ENCODE assay signal across 8 cellular contexts in the genomic region with DNA sequence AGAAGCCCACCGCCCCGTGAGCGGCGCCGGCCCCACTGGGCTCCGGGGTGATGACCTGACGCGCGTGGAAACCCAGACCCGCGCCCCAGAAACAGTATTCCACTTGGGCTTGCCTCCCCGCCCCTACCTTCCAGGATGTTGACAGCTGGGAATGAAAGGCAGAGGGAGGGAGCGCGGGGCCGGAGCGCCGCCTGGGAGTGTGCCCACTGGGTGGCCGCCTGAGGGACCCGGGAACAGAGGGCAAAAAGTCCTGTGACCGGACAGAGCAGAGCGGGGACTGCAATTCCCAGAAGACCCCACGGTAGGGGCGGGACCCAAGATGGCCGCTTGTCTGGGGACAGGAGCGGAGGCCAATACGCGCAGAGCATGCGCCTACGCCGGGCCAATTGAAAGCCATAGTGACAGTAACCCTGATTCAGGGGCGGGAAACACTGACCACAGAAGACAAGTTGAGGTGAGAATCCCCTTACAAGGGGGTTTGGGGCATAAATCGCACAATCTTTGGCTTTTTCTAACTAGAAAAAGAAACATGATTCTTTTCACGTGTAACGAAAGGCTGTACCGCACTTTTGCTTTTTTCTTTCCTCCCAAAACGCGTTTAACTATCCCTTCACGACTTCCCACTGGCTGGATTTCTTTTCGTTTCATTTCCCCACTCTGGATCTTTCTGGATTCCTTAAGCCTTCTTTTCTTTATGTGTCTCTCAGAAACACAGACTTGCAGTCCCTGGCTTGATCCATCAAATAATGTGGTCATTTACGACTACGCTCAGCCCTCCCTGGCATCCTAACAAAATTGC. TPM values are rescaled to one million over a fixed set of nuclear protein-coding genes. Genes with fewer than 3 reads are reported as not detected.
DNase-seq lines count a peak whose midpoint lies in the region; TF ChIP-seq lines count a peak whose summit lies in the region.

Gene FHIT (minus strand): TSS at position 279 of the 799 bp plus-strand sequence.

- no peaks in the 10 kb centered on the region for H3K36me3 Mint-ChIP-seq in neural progenitor cell

- TF ChIP-seq CTCF in MM.1S (IDR thresholded peaks at IDR 0.05; ENCODE audit: low read length) (no peak), neural progenitor cell (IDR thresholded peaks at IDR 0.05) (no peak)

- H3K4me3 Mint-ChIP-seq in neural progenitor cell, result peak within 1 kb of the TSS; percentile 83

- H3F3A ChIP-seq in MM.1S (ENCODE audit: insufficient read depth, low read length) (peaks cover 19% of the 10 kb centered on the region), neural progenitor cell (ENCODE audit: low read depth) (peaks cover 8% of the 10 kb centered on the region)

- DNase-seq in GM03348 (ENCODE audit: low spot score), result peak; percentile 97
- peak; percentile 91 for DNase-seq in HCEC 1CT
- peak; percentile 98 for DNase-seq in MM.1S
- peak; percentile 70 to 91 for DNase-seq in SJSA1 (ENCODE audit: low read depth in 1 of 2, low spot score in 2 of 2)
- peak; percentile 62 to 80 (median 71) for DNase-seq in activated naive CD4-positive, alpha-beta T cell (lab: John Stamatoyannopoulos, UW)
- DNase-seq in foreskin melanocyte, result peak; percentile 92
- peak; percentile 98 for DNase-seq in neural progenitor cell (ENCODE audit: low spot score)

- H3K36me3 ChIP-seq in MM.1S (replicated peaks; ENCODE audit: insufficient read depth, low read length) (no peaks in the 10 kb centered on the region), SJSA1 (no peaks in the 10 kb centered on the region), neural progenitor cell (no peaks in the 10 kb centered on the region), stomach smooth muscle (ENCODE audit: control insufficient read depth in 2 of 2, insufficient read depth in 2 of 2, low read length in 2 of 2) (no peaks in the 10 kb centered on the region)

- no peaks in the 10 kb centered on the region for H3K9me3 ChIP-seq in MM.1S (replicated peaks; ENCODE audit: insufficient read depth, low read length)
- no peaks in the 10 kb centered on the region for H3K9me3 ChIP-seq in SJSA1 (replicated peaks)
- no peaks in the 10 kb centered on the region for H3K9me3 ChIP-seq in neural progenitor cell (ENCODE audit: low read depth)
- no peaks in the 10 kb centered on the region for H3K9me3 ChIP-seq in stomach smooth muscle (ENCODE audit: control insufficient read depth in 2 of 2, low read length in 2 of 2)

- H3K4me1 ChIP-seq in MM.1S (ENCODE audit: low read length) (peaks cover 17% of the 10 kb centered on the region), SJSA1 (replicated peaks) (no peaks in the 10 kb centered on the region), neural progenitor cell (peaks cover 7% of the 10 kb centered on the region), stomach smooth muscle (ENCODE audit: control insufficient read depth, insufficient read depth, low read length) (peaks cover 3% of the 10 kb centered on the region)

- peak within 1 kb of the TSS; percentile 47 for H3K27ac Mint-ChIP-seq in neural progenitor cell

- H4K20me1 ChIP-seq in MM.1S (ENCODE audit: insufficient read depth, low read length) (no peaks in the 10 kb centered on the region), neural progenitor cell (ENCODE audit: low read depth) (no peaks in the 10 kb centered on the region)

- H3K9ac ChIP-seq in MM.1S (ENCODE audit: low read length) (peak within 1 kb of the TSS; percentile 75), neural progenitor cell (peak within 1 kb of the TSS; percentile 46), stomach smooth muscle (ENCODE audit: low read length in 2 of 2) (peak within 1 kb of the TSS; percentile 80 to 87)

- H3K27me3 ChIP-seq in MM.1S (replicated peaks; ENCODE audit: insufficient read depth, low read length), result no peaks in the 10 kb centered on the region
- no peaks in the 10 kb centered on the region; the same call in 1 of the 2 replicates for H3K27me3 ChIP-seq in SJSA1 (replicated peaks)
- H3K27me3 ChIP-seq in neural progenitor cell, result no peaks in the 10 kb centered on the region
- H3K27me3 ChIP-seq in stomach smooth muscle (ENCODE audit: control insufficient read depth in 1 of 2, insufficient read depth in 2 of 2, low read length in 2 of 2), result no peaks in the 10 kb centered on the region

- H3K9me2 ChIP-seq in MM.1S (replicated peaks; ENCODE audit: insufficient read depth, low read length), result no peaks in the 10 kb centered on the region

- H3K4me1 Mint-ChIP-seq in neural progenitor cell, result peaks cover 27% of the 10 kb centered on the region

- peaks cover 23% of the 10 kb centered on the region for H3K79me2 ChIP-seq in MM.1S (ENCODE audit: low read length)
- no peaks in the 10 kb centered on the region for H3K79me2 ChIP-seq in neural progenitor cell (ENCODE audit: low read depth)

- H3K4me2 ChIP-seq in MM.1S (ENCODE audit: low read depth, low read length) (peak within 1 kb of the TSS; percentile 94), neural progenitor cell (peak within 1 kb of the TSS; percentile 79)

- peak within 1 kb of the TSS; percentile 90 for H2AFZ ChIP-seq in MM.1S (ENCODE audit: low read length)
- peak within 1 kb of the TSS; percentile 81 for H2AFZ ChIP-seq in neural progenitor cell (replicated peaks)

- H3K27ac ChIP-seq in MM.1S (ENCODE audit: low read length) (peak within 1 kb of the TSS; percentile 85), SJSA1 (no peak within 1 kb of the TSS), neural progenitor cell (no peak within 1 kb of the TSS), stomach smooth muscle (ENCODE audit: low read length) (peak within 1 kb of the TSS; percentile 53)

- peaks cover 3% of the 10 kb centered on the region for H3K27me3 Mint-ChIP-seq in neural progenitor cell (ENCODE audit: insufficient read depth, low read depth)

- H3K4me3 ChIP-seq in MM.1S (ENCODE audit: low read length), result peak within 1 kb of the TSS; percentile 79
- peak within 1 kb of the TSS; percentile 41 for H3K4me3 ChIP-seq in SJSA1
- peak within 1 kb of the TSS; percentile 53 for H3K4me3 ChIP-seq in neural progenitor cell
- peak within 1 kb of the TSS; percentile 86 to 95 for H3K4me3 ChIP-seq in stomach smooth muscle (ENCODE audit: low read length in 2 of 2)

- no peaks in the 10 kb centered on the region for H3K9me3 Mint-ChIP-seq in neural progenitor cell

RNA-seq across cellular contexts. Expression of gene FHIT, which starts in this region (rescaled TPM):
- total RNA-seq in SJSA1 (2014; rRNA removed; shearing (Covaris generic)), result not detected in 2 replicates
- 3.2 and 5.7 TPM in 2 replicates for total RNA-seq in neural progenitor cell (ENCODE audit: low replicate concordance)

Comparison
In these comparisons a context has a peak if more than half of its experiments do, and no peak if none do; other contexts are left out.
1. Peak in DNase-seq and H3K4me3 ChIP-seq in SJSA1; RNA of the gene not detected or under 1 TPM.
2. H3K27ac ChIP-seq: peak in MM.1S (single experiment) and stomach smooth muscle (single experiment); none in SJSA1 (single experiment) and neural progenitor cell (single experiment).
3. Peak in every context shown above with its lines, with median percentiles within 50 percentile points of each other: DNase-seq, H3K4me3 ChIP-seq and H3K9ac ChIP-seq.